Comparison of ENCODE assay signal across 11 cellular contexts in genomic region chr3:134309987-134310700, GRCh38. TPM values are rescaled to one million over a fixed set of nuclear protein-coding genes. Genes with fewer than 3 reads are reported as not detected.
A peak's percentile ranks its signal among the peaks of the same experiment; 100 is the strongest.
DNase-seq lines count a peak whose midpoint lies in the region; ATAC-seq and TF ChIP-seq lines count a peak whose summit lies in the region.
"Had no signal": no experiment of that assay in that cellular context is flagged by ENCODE, and none has a peak within 500 bp of the region (broad histone marks: within the 10 kb centered on the region; RNA-seq: fewer than 3 reads in every experiment).

No MANE protein-coding gene starts in this region.

- H3K27ac ChIP-seq in SJSA1 (peak overlapping the region; percentile 24), sigmoid colon (peak overlapping the region; percentile 76 to 95 (median 88))

- POLR2A ChIA-PET in T-cell (lab: Charles Lee), result no interaction called here

- no peaks in the 10 kb centered on the region for H3K36me3 ChIP-seq in SJSA1
- H3K36me3 ChIP-seq in sigmoid colon, result no peaks in the 10 kb centered on the region

- H3K9me3 Mint-ChIP-seq in glutamatergic neuron (ENCODE audit: unreplicated experiment), result peaks cover 2% of the 10 kb centered on the region
- H3K9me3 Mint-ChIP-seq in T-cell, result no peaks in the 10 kb centered on the region

- DNase-seq in Daoy (ENCODE audit: low read depth) (peak; percentile 29), SJSA1 (ENCODE audit: low read depth in 1 of 2, low spot score in 2 of 2) (no peak), glomerular visceral epithelial cell (ENCODE audit: extremely low spot score) (peak; percentile 52), sigmoid colon (no peak), glutamatergic neuron (no peak), T-cell (no peak)
- DNase-seq: activated CD4-positive, alpha-beta T cell treated with anti-CD3 and anti-CD28 coated beads, Interleukin-2, amount 50 U/mL, for 1 hour; C1 segment of cervical spinal cord had no signal

- H3K9me3 ChIP-seq in SJSA1 (replicated peaks) (no peaks in the 10 kb centered on the region), sigmoid colon (no peaks in the 10 kb centered on the region)

- H3K4me3 Mint-ChIP-seq in glutamatergic neuron (ENCODE audit: unreplicated experiment), result no peak overlapping the region
- H3K4me3 Mint-ChIP-seq in T-cell, result no peak overlapping the region
- H3K4me3 Mint-ChIP-seq: activated naive CD8-positive, alpha-beta T cell had no signal

- no peak for TF ChIP-seq EP300 in sigmoid colon (IDR thresholded peaks at IDR 0.05)

- H3K27ac Mint-ChIP-seq in glutamatergic neuron (ENCODE audit: unreplicated experiment), result no peak overlapping the region
- H3K27ac Mint-ChIP-seq in T-cell, result no peak overlapping the region
- H3K27ac Mint-ChIP-seq: activated naive CD8-positive, alpha-beta T cell had no signal

- ATAC-seq in GM18519 (IDR thresholded peaks at IDR 0.05; ENCODE audit: low FRiP score, unreplicated experiment) (no peak), HG03108 (IDR thresholded peaks at IDR 0.05; ENCODE audit: unreplicated experiment) (no peak), T-cell (replicated peaks in 1 of 4) (no peak)

- H3K27me3 ChIP-seq in SJSA1 (replicated peaks) (no peaks in the 10 kb centered on the region), sigmoid colon (no peaks in the 10 kb centered on the region)

- WGBS in sigmoid colon, 2 donors, result 56 to 63% methylated on average over 9 of the region's 9 CpGs

- H3K27me3 Mint-ChIP-seq in glutamatergic neuron (ENCODE audit: unreplicated experiment) (peaks cover 7% of the 10 kb centered on the region), T-cell (peaks cover 30 to 52% of the 10 kb centered on the region in 2 donors)

- H3K36me3 Mint-ChIP-seq in glutamatergic neuron (ENCODE audit: unreplicated experiment) (no peaks in the 10 kb centered on the region), T-cell (no peaks in the 10 kb centered on the region)
- H3K36me3 Mint-ChIP-seq: activated naive CD8-positive, alpha-beta T cell had no signal

- H3K4me3 ChIP-seq in SJSA1 (no peak overlapping the region), sigmoid colon (no peak overlapping the region)

- TF ChIP-seq CTCF in sigmoid colon (IDR thresholded peaks at IDR 0.05) (no peak), glutamatergic neuron (IDR thresholded peaks at IDR 0.05; ENCODE audit: partially characterized antibody, unreplicated experiment) (no peak)

- no peaks in the 10 kb centered on the region for H3K4me1 Mint-ChIP-seq in glutamatergic neuron (ENCODE audit: low read depth, unreplicated experiment)
- H3K4me1 Mint-ChIP-seq in T-cell, result peaks cover 2 to 8% (median 4%) of the 10 kb centered on the region in 3 donors

- intact Hi-C loops in sigmoid colon (cut with DNase I), result loop anchor here (1.0 kb wide), 1 partner anchor 65 kb away; no protein-coding TSS in a partner anchor

- CTCF ChIA-PET in T-cell (lab: Charles Lee), result interaction anchor here in 1 of 2 donors (0.7 to 3.0 kb wide), 3 partner anchors 163 to 633 kb away, joined by 3 to 20 read pairs (median 6); no protein-coding TSS in a partner anchor

- no peak for TF ChIP-seq POLR2A in sigmoid colon (IDR thresholded peaks at IDR 0.05)

- H3K4me1 ChIP-seq in SJSA1 (replicated peaks), result peaks cover 69% of the 10 kb centered on the region
- peaks cover 0 to 65% (median 46%) of the 10 kb centered on the region in 4 donors for H3K4me1 ChIP-seq in sigmoid colon

RNA-seq across cellular contexts. Expression of gene RYK, which starts 59.5 kb away (rescaled TPM):
- total RNA-seq in Daoy (2014; rRNA removed; shearing (Covaris generic)), result 86.1 and 87.6 TPM in 2 replicates
- total RNA-seq in SJSA1 (2014; rRNA removed; shearing (Covaris generic)), result 41.4 and 68.6 TPM in 2 replicates
- total RNA-seq in sigmoid colon (100 to 1,000 TPM in 2 of 4 donors, 10 to 100 TPM in 2; 92.2 to 148 (median 102) TPM), glutamatergic neuron (ENCODE audit: unreplicated experiment) (33.6 TPM), T-cell (10 to 100 TPM; 33.6 to 46.3 (median 38.0) TPM)
- polyA plus RNA-seq in sigmoid colon, result 10 to 100 TPM; 12.7 to 23.1 (median 21.0) TPM

Comparison
In these comparisons a context has a peak if more than half of its experiments do, and no peak if none do; other contexts are left out.
1. DNase-seq: peak in Daoy (single experiment) and glomerular visceral epithelial cell (single experiment); none in SJSA1 (0 of 2), sigmoid colon (single experiment), glutamatergic neuron (single experiment) and T-cell (0 of 34).